In the genomic region with DNA sequence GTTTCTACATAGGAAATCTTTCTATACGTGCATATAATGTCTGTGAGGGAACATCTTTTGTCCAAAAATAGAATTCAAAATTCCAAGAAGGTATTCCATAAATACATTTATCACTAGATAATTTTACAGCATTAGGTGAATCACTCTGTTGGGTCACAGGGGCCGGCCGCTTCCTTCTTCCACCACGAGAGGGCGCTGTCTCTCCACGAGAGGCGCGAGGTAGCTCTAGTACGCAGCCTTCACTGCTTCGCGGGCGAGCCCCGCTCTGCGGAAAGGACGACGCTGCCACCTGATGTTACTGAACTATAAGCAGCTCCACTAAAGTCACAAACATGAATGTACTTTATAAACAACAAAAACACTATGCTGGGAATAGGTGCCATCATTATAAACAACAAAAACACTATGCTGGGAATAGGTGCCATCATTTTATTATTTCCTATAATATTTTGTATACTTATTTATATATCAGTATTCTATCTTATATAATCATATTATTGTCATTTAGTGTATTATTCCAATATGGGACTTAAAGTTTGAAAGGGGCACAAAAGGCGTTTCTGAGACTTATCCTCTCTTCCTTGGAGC, we compare ENCODE assay signal across 8 cellular contexts.
DNase-seq lines count a peak whose midpoint lies in the region; ATAC-seq and TF ChIP-seq lines count a peak whose summit lies in the region.

No MANE protein-coding gene starts in this region.

- H3K4me3 ChIP-seq in DND-41 (ENCODE audit: low read depth in 1 of 2, low read length in 2 of 2): no peak overlapping the region
- no peak overlapping the region for H3K4me3 ChIP-seq in left ventricle myocardium inferior
- no peak overlapping the region for H3K4me3 ChIP-seq in retinal pigment epithelial cell (ENCODE audit: low read length)

- H4K20me1 ChIP-seq in DND-41 (ENCODE audit: insufficient read depth, low read length): no peaks in the 10 kb centered on the region

- H3K9me3 ChIP-seq in DND-41 (ENCODE audit: insufficient read depth, low read length, severe bottlenecking) (no peaks in the 10 kb centered on the region), left ventricle myocardium inferior (replicated peaks) (no peaks in the 10 kb centered on the region)

- H2AFZ ChIP-seq in DND-41 (ENCODE audit: low read depth, low read length): no peak overlapping the region

- no peaks in the 10 kb centered on the region for H3K4me1 ChIP-seq in DND-41 (ENCODE audit: insufficient read depth, low read length)
- no peaks in the 10 kb centered on the region for H3K4me1 ChIP-seq in left ventricle myocardium inferior

- intact Hi-C loops in left ventricle myocardium inferior (cut with micrococcal nuclease): no loop called here

- peaks cover 13% of the 10 kb centered on the region for H3K36me3 ChIP-seq in DND-41 (ENCODE audit: insufficient read depth, low read length)
- no peaks in the 10 kb centered on the region for H3K36me3 ChIP-seq in left ventricle myocardium inferior

- DNase-seq in DND-41: peak; percentile 74
- DNase-seq in NCI-H187 treated with DMSO at 0.1 percent for 48 hours (lab: John Stamatoyannopoulos, UW): peak; percentile 46
- peak; percentile 36 for DNase-seq in T-helper 22 cell (ENCODE audit: low read depth)
- DNase-seq in amniotic epithelial cell (ENCODE audit: low read depth): peak; percentile 43
- DNase-seq in left ventricle myocardium inferior: peak; percentile 88
- no peak for DNase-seq in retinal pigment epithelial cell (ENCODE audit: low read depth)

- H3K27me3 ChIP-seq in DND-41 (ENCODE audit: insufficient read depth, low read length, poor library complexity): no peaks in the 10 kb centered on the region
- no peaks in the 10 kb centered on the region for H3K27me3 ChIP-seq in left ventricle myocardium inferior (ENCODE audit: low read depth)

- no peak overlapping the region for H3K9ac ChIP-seq in DND-41 (ENCODE audit: low read depth, low read length)

- peak; percentile 95 for TF ChIP-seq CTCF in DND-41 (IDR thresholded peaks at IDR 0.05; ENCODE audit: borderline replicate concordance, extremely low read depth, low read length, poor library complexity, severe bottlenecking)
- TF ChIP-seq CTCF in left ventricle myocardium inferior (IDR thresholded peaks at IDR 0.05; ENCODE audit: borderline replicate concordance): peak; percentile 100
- TF ChIP-seq CTCF in retinal pigment epithelial cell (conservative IDR thresholded peaks at IDR 0.05; ENCODE audit: low read depth, low read length): peak; percentile 95

- H3K79me2 ChIP-seq in DND-41 (ENCODE audit: insufficient read depth, low read length): no peaks in the 10 kb centered on the region

- H3K4me2 ChIP-seq in DND-41 (ENCODE audit: insufficient read depth, low read length): no peak overlapping the region

- ATAC-seq in DND-41 (ENCODE audit: insufficient read depth, low read depth) (peak; percentile 96), HG02571 (IDR thresholded peaks at IDR 0.05; ENCODE audit: unreplicated experiment) (peak; percentile 76), GM18517 (IDR thresholded peaks at IDR 0.05; ENCODE audit: unreplicated experiment) (no peak)

- H3K27ac ChIP-seq in DND-41 (ENCODE audit: low read length) (no peak overlapping the region), left ventricle myocardium inferior (replicated peaks) (no peak overlapping the region)
